In genomic region chr1:241424480-241424971, GRCh38 we compare ENCODE assay signal across 9 cellular contexts.
A peak's percentile ranks its signal among the peaks of the same experiment; 100 is the strongest.
DNase-seq lines count a peak whose midpoint lies in the region; ATAC-seq and TF ChIP-seq lines count a peak whose summit lies in the region.
"Had no signal": no experiment of that assay in that cellular context is flagged by ENCODE, and none has a peak within 500 bp of the region (broad histone marks: within the 10 kb centered on the region; RNA-seq: fewer than 3 reads in every experiment).

No MANE protein-coding gene starts in this region.

- H4K20me1 ChIP-seq in BLaER1 treated with 17β-estradiol and CSF1 and Interleukin-3, amounts not matched to agents 10 nM and 100 nM = no peaks in the 10 kb centered on the region

- H3K4me3 Mint-ChIP-seq in chondrocyte (ENCODE audit: unreplicated experiment) (peak overlapping the region; percentile 75), nephron (peak overlapping the region; percentile 74 to 81 (median 76))

- H3K4me1 Mint-ChIP-seq in chondrocyte (ENCODE audit: low read depth) = peaks cover 26% of the 10 kb centered on the region
- H3K4me1 Mint-ChIP-seq in nephron = no peaks in the 10 kb centered on the region

- ATAC-seq in HG02981 (IDR thresholded peaks at IDR 0.05; ENCODE audit: unreplicated experiment) = peak; percentile 5
- ATAC-seq in body of pancreas = no peak
- no peak for ATAC-seq in GM18511 (IDR thresholded peaks at IDR 0.05; ENCODE audit: unreplicated experiment)

- H3K4me2 ChIP-seq in BLaER1 treated with 17β-estradiol and CSF1 and Interleukin-3, amounts not matched to agents 10 nM and 100 nM = peak overlapping the region; percentile 86 to 98 (median 92)

- no peak for DNase-seq in chondrocyte (ENCODE audit: low spot score)
- no peak for DNase-seq in body of pancreas
- DNase-seq in ecto neural progenitor cell (ENCODE audit: low spot score) = no peak
- DNase-seq in NCI-H2196 (lab: John Stamatoyannopoulos, UW; ENCODE audit: unreplicated experiment) = no peak

- H3K27me3 ChIP-seq in BLaER1 treated with 17β-estradiol and CSF1 and Interleukin-3, amounts not matched to agents 10 nM and 100 nM = peaks cover 10 to 28% (median 27%) of the 10 kb centered on the region in 11 experiments
- no peaks in the 10 kb centered on the region for H3K27me3 ChIP-seq in body of pancreas

- no peaks in the 10 kb centered on the region for H3K36me3 ChIP-seq in BLaER1 treated with 17β-estradiol and CSF1 and Interleukin-3, amounts not matched to agents 10 nM and 100 nM
- no peaks in the 10 kb centered on the region for H3K36me3 ChIP-seq in body of pancreas (replicated peaks in 1 of 2; ENCODE audit: insufficient read depth in 1 of 2, low read depth in 2 of 2)

- H3K9me3 Mint-ChIP-seq in chondrocyte (ENCODE audit: low read depth) (peaks cover 18% of the 10 kb centered on the region), nephron (peaks cover 21% of the 10 kb centered on the region)

- peak overlapping the region; percentile 36 to 74 (median 69); a peak in 21 of 22 replicates for H3K9ac ChIP-seq in BLaER1 treated with 17β-estradiol and CSF1 and Interleukin-3, amounts not matched to agents 10 nM and 100 nM

- H3K36me3 Mint-ChIP-seq in chondrocyte (ENCODE audit: low read depth) (peaks cover 4% of the 10 kb centered on the region), nephron (ENCODE audit: low read depth) (no peaks in the 10 kb centered on the region)

- no peaks in the 10 kb centered on the region for H3K9me3 ChIP-seq in BLaER1 treated with 17β-estradiol and CSF1 and Interleukin-3, amounts not matched to agents 10 nM and 100 nM (replicated peaks in 1 of 11)
- H3K9me3 ChIP-seq in body of pancreas = no peaks in the 10 kb centered on the region

- peak overlapping the region in 4 of 11 experiments; percentile 10 to 51 (median 28); a peak in 2 of 22 replicates for H3K27ac ChIP-seq in BLaER1 treated with 17β-estradiol and CSF1 and Interleukin-3, amounts not matched to agents 10 nM and 100 nM
- H3K27ac ChIP-seq in body of pancreas = no peak overlapping the region

- H3K27me3 Mint-ChIP-seq in chondrocyte (ENCODE audit: low read depth) = no peaks in the 10 kb centered on the region
- H3K27me3 Mint-ChIP-seq in nephron (ENCODE audit: low read depth) = peaks cover 74% of the 10 kb centered on the region

- TF ChIP-seq POLR2A in body of pancreas (IDR thresholded peaks at IDR 0.05) = no peak

- H3K4me3 ChIP-seq in BLaER1 treated with 17β-estradiol and CSF1 and Interleukin-3, amounts not matched to agents 10 nM and 100 nM = peak overlapping the region; percentile 64 to 80 (median 70)
- H3K4me3 ChIP-seq in body of pancreas = peak overlapping the region in 1 of 2 donors; percentile 52

- H3K27ac Mint-ChIP-seq in chondrocyte (ENCODE audit: unreplicated experiment) (no peak overlapping the region), nephron (no peak overlapping the region)
- H3K27ac Mint-ChIP-seq: naive thymus-derived CD8-positive, alpha-beta T cell had no signal

- intact Hi-C loops in body of pancreas (cut with DNase I) = no loop called here

- H3K4me1 ChIP-seq in BLaER1 treated with 17β-estradiol and CSF1 and Interleukin-3, amounts not matched to agents 10 nM and 100 nM = peaks cover 0 to 10% (median 5%) of the 10 kb centered on the region in 10 experiments; a peak in 12 of 20 replicates
- peaks cover 13% of the 10 kb centered on the region for H3K4me1 ChIP-seq in body of pancreas

- 26 to 45% methylated on average over 12 to 21 of the region's 21 CpGs for WGBS in body of pancreas, 2 donors

- TF ChIP-seq CTCF in chondrocyte (IDR thresholded peaks at IDR 0.05) (no peak), nephron (IDR thresholded peaks at IDR 0.05; ENCODE audit: unreplicated experiment in 3 of 3) (no peak), body of pancreas (IDR thresholded peaks at IDR 0.05) (no peak)
